Comparison of ENCODE assay signal across 1 cellular context in genomic region chr1:56414728-56415224, GRCh38.
TF ChIP-seq lines count a peak whose summit lies in the region.

No MANE protein-coding gene starts in this region.

TF ChIP-seq in HepG2, 621 proteins besides CTCF, POLR2A, EP300 and RAD21 (continued from another document and continues in another):
- no peak for TF ChIP-seq ZNF512 (CRISPR knock-in tag; IDR thresholded peaks at IDR 0.05)
- 0 out of 2 replicates have a peak, but pooled peaks have one; percentile 49 for TF ChIP-seq ETV6 (CRISPR knock-in tag; conservative IDR thresholded peaks at IDR 0.05)
- no peak for TF ChIP-seq ZNF34 (CRISPR knock-in tag; IDR thresholded peaks at IDR 0.05; ENCODE audit: borderline replicate concordance)
- TF ChIP-seq PRDM4 (CRISPR knock-in tag; IDR thresholded peaks at IDR 0.05; ENCODE audit: borderline replicate concordance): no peak
- peak; percentile 73; the same call in 1 of the 2 replicates for TF ChIP-seq HOMEZ (CRISPR knock-in tag; IDR thresholded peaks at IDR 0.05; ENCODE audit: low read depth)
- no peak for TF ChIP-seq HINFP (CRISPR knock-in tag; IDR thresholded peaks at IDR 0.05; ENCODE audit: low read depth)
- peak; percentile 87; the same call in 1 of the 2 replicates for TF ChIP-seq ZBTB34 (CRISPR knock-in tag; IDR thresholded peaks at IDR 0.05)
- TF ChIP-seq ZNF431 (CRISPR knock-in tag; IDR thresholded peaks at IDR 0.05; ENCODE audit: borderline replicate concordance, low read depth): peak; percentile 59; the same call in 1 of the 2 replicates
- 0 out of 2 replicates have a peak, but pooled peaks have one; percentile 42 for TF ChIP-seq UBTF (CRISPR knock-in tag; IDR thresholded peaks at IDR 0.05)
- TF ChIP-seq ZNF83 (CRISPR knock-in tag; IDR thresholded peaks at IDR 0.05; ENCODE audit: borderline replicate concordance): no peak
- no peak for TF ChIP-seq ZNF510 (CRISPR knock-in tag; IDR thresholded peaks at IDR 0.05; ENCODE audit: low read depth)
- TF ChIP-seq GPBP1L1 (CRISPR knock-in tag; IDR thresholded peaks at IDR 0.05): no peak
- no peak for TF ChIP-seq HOXA9 (CRISPR knock-in tag; IDR thresholded peaks at IDR 0.05; ENCODE audit: borderline replicate concordance)
- no peak for TF ChIP-seq PAWR (CRISPR knock-in tag; IDR thresholded peaks at IDR 0.05; ENCODE audit: borderline replicate concordance)
- TF ChIP-seq SIX1 (CRISPR knock-in tag; IDR thresholded peaks at IDR 0.05; ENCODE audit: borderline replicate concordance): peak; percentile 98
- TF ChIP-seq NFYB (CRISPR knock-in tag; IDR thresholded peaks at IDR 0.05): no peak
- peak; percentile 99 for TF ChIP-seq ZSCAN20 (CRISPR knock-in tag; IDR thresholded peaks at IDR 0.05; ENCODE audit: borderline replicate concordance)
- TF ChIP-seq POGZ (CRISPR knock-in tag; IDR thresholded peaks at IDR 0.05): peak; percentile 89
- no peak for TF ChIP-seq ISX (CRISPR knock-in tag; conservative IDR thresholded peaks at IDR 0.05)
- peak; percentile 83 for TF ChIP-seq SOX13 (IDR thresholded peaks at IDR 0.05)
- peak in 1 of 2 experiments; percentile 96; a peak in 2 of 4 replicates for TF ChIP-seq SOX13 (CRISPR knock-in tag; conservative IDR thresholded peaks at IDR 0.05 in 1 of 2, IDR thresholded peaks at IDR 0.05 in 1 of 2)
- peak; percentile 80; the same call in 1 of the 2 replicates for TF ChIP-seq RELA (CRISPR knock-in tag; IDR thresholded peaks at IDR 0.05)
- no peak for TF ChIP-seq ZNF484 (CRISPR knock-in tag; IDR thresholded peaks at IDR 0.05; ENCODE audit: borderline replicate concordance, low read depth)
- peak; percentile 70 for TF ChIP-seq KLF11 (CRISPR knock-in tag; IDR thresholded peaks at IDR 0.05)
- TF ChIP-seq ZNF121 (CRISPR knock-in tag; IDR thresholded peaks at IDR 0.05): 0 out of 2 replicates have a peak, but pooled peaks have one; percentile 49
- no peak for TF ChIP-seq ADNP (CRISPR knock-in tag; IDR thresholded peaks at IDR 0.05)
- peak; percentile 53 for TF ChIP-seq CREB1 (IDR thresholded peaks at IDR 0.05)
- peak; percentile 90 for TF ChIP-seq CREB1 (CRISPR knock-in tag; IDR thresholded peaks at IDR 0.05)
- no peak for TF ChIP-seq RFXANK (CRISPR knock-in tag; IDR thresholded peaks at IDR 0.05)
- TF ChIP-seq GZF1 (CRISPR knock-in tag; IDR thresholded peaks at IDR 0.05): no peak
- TF ChIP-seq ZNF441 (CRISPR knock-in tag; IDR thresholded peaks at IDR 0.05; ENCODE audit: borderline replicate concordance): 0 out of 2 replicates have a peak, but pooled peaks have one; percentile 55
- peak; percentile 51 for TF ChIP-seq ZNF629 (CRISPR knock-in tag; conservative IDR thresholded peaks at IDR 0.05)
- 0 out of 2 replicates have a peak, but pooled peaks have one; percentile 71 for TF ChIP-seq GATAD1 (CRISPR knock-in tag; IDR thresholded peaks at IDR 0.05)
- TF ChIP-seq ZNF280B (CRISPR knock-in tag; IDR thresholded peaks at IDR 0.05; ENCODE audit: borderline replicate concordance): no peak
- no peak for TF ChIP-seq ZNF274 (CRISPR knock-in tag; IDR thresholded peaks at IDR 0.05)
- no peak for TF ChIP-seq HBP1 (CRISPR knock-in tag; IDR thresholded peaks at IDR 0.05; ENCODE audit: low read depth)
- TF ChIP-seq CERS6 (CRISPR knock-in tag; IDR thresholded peaks at IDR 0.05): no peak
- TF ChIP-seq HMGXB4 (CRISPR knock-in tag; IDR thresholded peaks at IDR 0.05; ENCODE audit: borderline replicate concordance in 1 of 2, low read depth in 1 of 2): 0 out of 4 replicates have a peak, but pooled peaks of 1 of the 2 experiments have one; percentile 26
- peak; percentile 31; the same call in 1 of the 2 replicates for TF ChIP-seq NFYC (CRISPR knock-in tag; IDR thresholded peaks at IDR 0.05)
- TF ChIP-seq GABPB1 (CRISPR knock-in tag; IDR thresholded peaks at IDR 0.05): peak; percentile 40; the same call in 1 of the 2 replicates
- no peak for TF ChIP-seq PREB (CRISPR knock-in tag; IDR thresholded peaks at IDR 0.05)
